Comparison of ENCODE assay signal across 11 cellular contexts in genomic region chr10:103443475-103444185, GRCh38.
DNase-seq lines count a peak whose midpoint lies in the region; TF ChIP-seq lines count a peak whose summit lies in the region.
"Had no signal": no experiment of that assay in that cellular context is flagged by ENCODE, and none has a peak within 500 bp of the region (broad histone marks: within the 10 kb centered on the region; RNA-seq: fewer than 3 reads in every experiment).

No MANE protein-coding gene starts in this region.

- no peak overlapping the region for H3K4me3 Mint-ChIP-seq in nephron progenitor cell
- H3K4me3 Mint-ChIP-seq: CD4-positive, alpha-beta T cell had no signal

- peaks cover 2% of the 10 kb centered on the region for H3K27me3 Mint-ChIP-seq in nephron progenitor cell (ENCODE audit: low read depth, poor library complexity)
- H3K27me3 Mint-ChIP-seq: CD4-positive, alpha-beta T cell had no signal

- no peaks in the 10 kb centered on the region for H3K9me3 Mint-ChIP-seq in nephron progenitor cell
- H3K9me3 Mint-ChIP-seq: CD4-positive, alpha-beta T cell had no signal

- H3K36me3 Mint-ChIP-seq in nephron progenitor cell (ENCODE audit: low read depth), result peaks cover 51% of the 10 kb centered on the region

- no peak for TF ChIP-seq CTCF in nephron progenitor cell (IDR thresholded peaks at IDR 0.05)

- H3K27me3 ChIP-seq in adipocyte (replicated peaks; ENCODE audit: control insufficient read depth, insufficient read depth, low read length), result no peaks in the 10 kb centered on the region
- H3K27me3 ChIP-seq: brain microvascular endothelial cell had no signal

- no peaks in the 10 kb centered on the region for H3K4me1 Mint-ChIP-seq in nephron progenitor cell

- no peak for DNase-seq in adipocyte (ENCODE audit: low read depth)
- DNase-seq in nephron progenitor cell, result no peak
- DNase-seq in OCI-M2 (lab: John Stamatoyannopoulos, UW; ENCODE audit: unreplicated experiment), result no peak
- DNase-seq in NCI-H2196 treated with DMSO at 0.1 percent for 48 hours (lab: John Stamatoyannopoulos, UW; ENCODE audit: unreplicated experiment), result no peak
- DNase-seq: activated T-cell treated with anti-CD3 and anti-CD28 coated beads for 4 hours; brain microvascular endothelial cell; CD4-positive, alpha-beta T cell; GF-D8; hippocampal formation; mesendoderm; NCI-H69 had no signal

- H3K27ac Mint-ChIP-seq in nephron progenitor cell, result peak overlapping the region; percentile 17
- H3K27ac Mint-ChIP-seq: CD4-positive, alpha-beta T cell had no signal

- peaks cover 77% of the 10 kb centered on the region for H3K36me3 ChIP-seq in adipocyte (ENCODE audit: control insufficient read depth, insufficient read depth, low read length, severe bottlenecking)

- no peaks in the 10 kb centered on the region for H3K9me3 ChIP-seq in adipocyte (ENCODE audit: control insufficient read depth, low read length)

- peaks cover 55% of the 10 kb centered on the region for H3K4me1 ChIP-seq in adipocyte (ENCODE audit: control insufficient read depth, insufficient read depth, low read length)

- peak overlapping the region; percentile 39 for H3K9ac ChIP-seq in adipocyte (ENCODE audit: low read length)

- H3K4me3 ChIP-seq in adipocyte (ENCODE audit: low read length), result no peak overlapping the region
